33 cellular contexts compared by ENCODE assay signal in the genomic region with DNA sequence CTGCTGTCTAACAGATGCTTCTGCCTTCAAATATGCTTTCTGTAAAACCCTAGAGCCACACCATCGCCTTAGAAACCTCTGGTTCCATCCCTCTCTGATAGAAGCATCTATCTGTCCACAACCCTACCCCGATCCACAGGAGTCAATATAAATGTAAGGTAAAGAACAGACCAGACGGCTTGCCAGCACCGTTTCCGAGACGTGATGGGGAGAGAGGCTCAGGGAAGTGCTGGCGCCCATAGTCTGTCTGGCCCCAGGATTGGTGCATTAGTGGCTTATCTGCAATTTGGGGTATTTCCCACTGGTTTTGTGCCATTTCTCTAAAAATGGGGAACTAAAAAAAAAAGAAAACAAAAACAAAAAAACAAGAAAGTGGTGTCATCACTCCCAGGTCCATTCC.
"Had no signal": no experiment of that assay in that cellular context is flagged by ENCODE, and none has a peak within 500 bp of the region (broad histone marks: within the 10 kb centered on the region; RNA-seq: fewer than 3 reads in every experiment).

No MANE protein-coding gene starts in this region.

- H3K27me3 Mint-ChIP-seq: activated naive CD4-positive, alpha-beta T cell treated with anti-CD3 and anti-CD28 coated beads, Interleukin-2, amount 10 ng/mL, durations not matched to agents 7 days and 5 days had no signal

- H3K27me3 ChIP-seq: Peyer's patch had no signal

- H3K27ac Mint-ChIP-seq: activated B cell treated with CpG ODN at 0.5 μM for 24 hours; activated CD4-positive, alpha-beta memory T cell treated with anti-CD3 and anti-CD28 coated beads for 36 hours; activated naive CD4-positive, alpha-beta T cell treated with anti-CD3 and anti-CD28 coated beads, Interleukin-2, amount 10 ng/mL, durations not matched to agents 7 days and 5 days; activated naive CD8-positive, alpha-beta T cell; activated naive CD8-positive, alpha-beta T cell treated with anti-CD3 and anti-CD28 coated beads, Interleukin-2, amount 50 U/mL, for 24 hours had no signal

- H3K4me1 ChIP-seq: Peyer's patch had no signal

- H3K4me3 Mint-ChIP-seq: activated B cell treated with CpG ODN at 0.5 μM for 24 hours; activated CD4-positive, alpha-beta memory T cell treated with anti-CD3 and anti-CD28 coated beads for 36 hours; activated naive CD4-positive, alpha-beta T cell treated with anti-CD3 and anti-CD28 coated beads, Interleukin-2, amount 10 ng/mL, durations not matched to agents 7 days and 5 days; activated naive CD8-positive, alpha-beta T cell; activated naive CD8-positive, alpha-beta T cell treated with anti-CD3 and anti-CD28 coated beads, Interleukin-2, amount 50 U/mL, for 24 hours; brain had no signal

- H3K36me3 Mint-ChIP-seq: activated CD4-positive, alpha-beta memory T cell treated with anti-CD3 and anti-CD28 coated beads for 36 hours; activated naive CD4-positive, alpha-beta T cell treated with anti-CD3 and anti-CD28 coated beads, Interleukin-2, amount 10 ng/mL, durations not matched to agents 7 days and 5 days; activated naive CD8-positive, alpha-beta T cell; brain had no signal

- H3K36me3 ChIP-seq: Peyer's patch had no signal

- H3K4me3 ChIP-seq: Peyer's patch had no signal

- H3K27ac ChIP-seq: Peyer's patch, VCaP had no signal

- H3K9me3 ChIP-seq: Peyer's patch had no signal

- DNase-seq: activated B cell treated with CpG ODN at 0.5 μM for 24 hours; activated CD4-positive, alpha-beta memory T cell treated with anti-CD3 and anti-CD28 coated beads for 36 hours; activated CD4-positive, alpha-beta T cell treated with anti-CD3 and anti-CD28 coated beads for 4 hours; activated CD4-positive, alpha-beta T cell treated with anti-CD3 and anti-CD28 coated beads, Interleukin-2, amount 50 U/mL, for 1 hour; activated CD4-positive, CD25-positive, alpha-beta regulatory T cell treated with anti-CD3 and anti-CD28 coated beads, Interleukin-2, amount 50 U/mL, for 72 hours; activated CD8-positive, alpha-beta memory T cell treated with anti-CD3 and anti-CD28 coated beads, Interleukin-2, amount 50 U/mL, for 4 hours; activated effector memory CD4-positive, alpha-beta T cell treated with Interleukin-2 at 50 U/mL for 16 hours; activated naive CD4-positive, alpha-beta T cell treated with anti-CD3 and anti-CD28 coated beads, Interleukin-2, amount 10 ng/mL, durations not matched to agents 7 days and 5 days; activated naive CD8-positive, alpha-beta T cell treated with anti-CD3 and anti-CD28 coated beads, Interleukin-2, amount 50 U/mL, for 24 hours; activated T-cell treated with anti-CD3 and anti-CD28 coated beads for 4 hours; activated T-cell treated with anti-CD3 and anti-CD28 coated beads, Interleukin-2, amount 50 U/mL, for 48 hours; anterior cingulate cortex; Karpas-422; KBM-7; NCI-H1048; NCI-H1105 treated with DMSO at 0.1 percent for 48 hours; NCI-H1436; NCI-H1694 treated with DMSO at 0.1 percent for 48 hours; NCI-H2029; NCI-H345; NCI-H524 treated with DMSO at 0.1 percent for 48 hours; NCI-H748 treated with DMSO at 0.1 percent for 48 hours; NK-92 treated with Interleukin-12 subunit alpha and Interleukin-12 subunit beta, amount 100 ng/mL, for 24 hours; PC-3; Peyer's patch; RPMI8226; SIG-M5; T-helper 1 cell; T-helper 2 cell; T-helper 9 cell had no signal

- H3K4me1 Mint-ChIP-seq: activated naive CD4-positive, alpha-beta T cell treated with anti-CD3 and anti-CD28 coated beads, Interleukin-2, amount 10 ng/mL, durations not matched to agents 7 days and 5 days had no signal
